Comparison of ENCODE assay signal across 8 cellular contexts in genomic region chr9:77588319-77588937, GRCh38. TPM values are rescaled to one million over a fixed set of nuclear protein-coding genes. Genes with fewer than 3 reads are reported as not detected.
DNase-seq lines count a peak whose midpoint lies in the region; ATAC-seq and TF ChIP-seq lines count a peak whose summit lies in the region.

No MANE protein-coding gene starts in this region.

- no peak overlapping the region for H3K4me3 Mint-ChIP-seq in progenitor cell of endocrine pancreas (ENCODE audit: low read depth)

- no peaks in the 10 kb centered on the region for H3K9me3 Mint-ChIP-seq in progenitor cell of endocrine pancreas (ENCODE audit: low read depth)

- H3K4me3 ChIP-seq in HUES48 (ENCODE audit: low read depth, low read length) (no peak overlapping the region), astrocyte of the cerebellum (ENCODE audit: low read depth, low read length) (no peak overlapping the region), kidney epithelial cell (ENCODE audit: low read depth, low read length) (no peak overlapping the region), WERI-Rb-1 (ENCODE audit: low read depth, low read length) (no peak overlapping the region)

- H3K9me3 ChIP-seq in HUES48 (ENCODE audit: control insufficient read depth, insufficient read depth, low read length) (no peaks in the 10 kb centered on the region), WERI-Rb-1 (ENCODE audit: severe bottlenecking) (no peaks in the 10 kb centered on the region)

- H3K36me3 Mint-ChIP-seq in progenitor cell of endocrine pancreas (ENCODE audit: insufficient read depth), result no peaks in the 10 kb centered on the region

- no peak for TF ChIP-seq CTCF in astrocyte of the cerebellum (IDR thresholded peaks at IDR 0.05; ENCODE audit: low read depth, low read length, missing control alignments)
- no peak for TF ChIP-seq CTCF in kidney epithelial cell (IDR thresholded peaks at IDR 0.05; ENCODE audit: insufficient read depth, low read length, poor library complexity, severe bottlenecking)
- TF ChIP-seq CTCF in WERI-Rb-1 (IDR thresholded peaks at IDR 0.05; ENCODE audit: low read depth, low read length), result no peak
- TF ChIP-seq CTCF in progenitor cell of endocrine pancreas (IDR thresholded peaks at IDR 0.05; ENCODE audit: unreplicated experiment), result no peak

- H3K4me1 Mint-ChIP-seq in progenitor cell of endocrine pancreas (ENCODE audit: low read depth), result peaks cover 10% of the 10 kb centered on the region

- no peak for ATAC-seq in HG02852 (IDR thresholded peaks at IDR 0.05; ENCODE audit: unreplicated experiment)

- no peak overlapping the region for H3K9ac ChIP-seq in HUES48 (ENCODE audit: low read depth, low read length)

- peaks cover 60% of the 10 kb centered on the region for H3K4me1 ChIP-seq in HUES48 (ENCODE audit: control insufficient read depth, insufficient read depth, low read length)

- peaks cover 5% of the 10 kb centered on the region for H3K27me3 Mint-ChIP-seq in progenitor cell of endocrine pancreas

- DNase-seq in ACHN, result peak; percentile 37
- peak; percentile 35 for DNase-seq in astrocyte of the cerebellum (ENCODE audit: low read depth)
- DNase-seq in kidney epithelial cell (ENCODE audit: low read depth), result peak; percentile 29
- DNase-seq in WERI-Rb-1, result no peak
- DNase-seq in activated effector memory CD4-positive, alpha-beta T cell treated with Interleukin-2 at 50 U/mL for 16 hours, result no peak
- DNase-seq in progenitor cell of endocrine pancreas (ENCODE audit: low spot score, unreplicated experiment), result no peak

- in situ Hi-C loops in ACHN (cut with HindIII; ENCODE audit: low pct_ligation_motif_present, low pct_unique_long_range_greater_than_20kb, low sequenced_read_pairs), result no loop called here
- in situ Hi-C loops in astrocyte of the cerebellum (cut with HindIII; ENCODE audit: low sequenced_read_pairs), result no loop called here

- no peaks in the 10 kb centered on the region for H3K36me3 ChIP-seq in HUES48 (ENCODE audit: control insufficient read depth, insufficient read depth, low read length)
- no peaks in the 10 kb centered on the region for H3K36me3 ChIP-seq in kidney epithelial cell (ENCODE audit: control insufficient read depth, insufficient read depth, low read length)
- H3K36me3 ChIP-seq in WERI-Rb-1, result no peaks in the 10 kb centered on the region

- H3K27me3 ChIP-seq in HUES48 (ENCODE audit: control insufficient read depth, insufficient read depth, low read length) (no peaks in the 10 kb centered on the region), kidney epithelial cell (ENCODE audit: control insufficient read depth, insufficient read depth, low read length) (no peaks in the 10 kb centered on the region), WERI-Rb-1 (ENCODE audit: insufficient read depth, low read depth, severe bottlenecking) (no peaks in the 10 kb centered on the region)

- no peak overlapping the region for H3K27ac Mint-ChIP-seq in progenitor cell of endocrine pancreas

- H3K27ac ChIP-seq in HUES48 (ENCODE audit: low read depth, low read length), result peak overlapping the region; percentile 94
- no peak overlapping the region for H3K27ac ChIP-seq in WERI-Rb-1

RNA-seq across cellular contexts. Expression of gene GNA14, which starts 59.7 kb away (rescaled TPM):
- total RNA-seq in kidney epithelial cell (0.63 and 1.1 TPM in 2 replicates), progenitor cell of endocrine pancreas (0.14 and 0.31 TPM in 2 replicates)

Comparison
In these comparisons a context has a peak if more than half of its experiments do, and no peak if none do; other contexts are left out.
1. DNase-seq: peak in ACHN (single experiment), astrocyte of the cerebellum (single experiment) and kidney epithelial cell (single experiment); none in WERI-Rb-1 (single experiment), activated effector memory CD4-positive, alpha-beta T cell treated with Interleukin-2 at 50 U/mL for 16 hours (single experiment) and progenitor cell of endocrine pancreas (single experiment).